1 cellular context compared by ENCODE assay signal in the genomic region with DNA sequence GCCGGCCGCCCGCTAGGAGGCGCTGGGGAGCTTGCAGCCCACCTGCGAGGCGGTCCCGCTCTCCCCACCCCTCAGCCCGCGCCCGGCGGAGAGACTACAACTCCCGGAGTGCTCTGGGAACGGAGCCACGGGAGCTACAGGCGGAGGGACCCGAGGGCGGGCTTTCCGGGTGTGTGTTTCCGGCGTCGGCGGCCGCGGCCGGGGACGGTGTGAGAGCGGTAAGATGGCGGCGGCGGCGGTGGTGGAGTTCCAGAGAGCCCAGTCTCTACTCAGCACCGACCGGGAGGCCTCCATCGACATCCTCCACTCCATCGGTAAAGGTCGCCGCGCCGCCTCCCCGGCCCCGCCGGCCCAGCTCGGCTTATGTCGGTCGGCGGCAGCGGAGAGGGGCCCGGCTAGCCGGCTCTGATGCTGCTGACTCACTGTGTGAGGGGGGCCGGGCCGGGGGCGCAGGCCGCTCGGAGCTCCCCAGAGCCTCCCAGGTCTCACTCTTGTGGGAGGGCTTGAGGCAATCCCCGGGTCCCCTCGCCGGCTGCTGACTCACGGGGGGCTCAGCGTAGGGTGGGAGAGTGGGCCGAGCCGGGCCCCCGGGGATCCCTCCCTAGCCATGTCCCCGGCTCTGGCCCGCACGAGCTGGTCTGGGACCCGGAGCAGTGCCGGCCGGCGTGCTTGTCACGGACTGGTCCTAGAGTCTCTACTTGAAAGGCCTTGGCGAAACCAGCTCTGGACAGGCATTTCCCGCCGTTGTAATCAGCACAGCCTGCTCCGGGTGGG.
A peak's percentile ranks its signal among the peaks of the same experiment; 100 is the strongest.
TF ChIP-seq lines count a peak whose summit lies in the region.

A gene (plus strand): TSS at position 210 of the 774 bp plus-strand sequence. CDS start 14 bp downstream, at position 224.

TF ChIP-seq in K562, 482 proteins besides CTCF, POLR2A, EP300 and RAD21 (continued from another document and continues in another):
- TF ChIP-seq, protein P1, sequence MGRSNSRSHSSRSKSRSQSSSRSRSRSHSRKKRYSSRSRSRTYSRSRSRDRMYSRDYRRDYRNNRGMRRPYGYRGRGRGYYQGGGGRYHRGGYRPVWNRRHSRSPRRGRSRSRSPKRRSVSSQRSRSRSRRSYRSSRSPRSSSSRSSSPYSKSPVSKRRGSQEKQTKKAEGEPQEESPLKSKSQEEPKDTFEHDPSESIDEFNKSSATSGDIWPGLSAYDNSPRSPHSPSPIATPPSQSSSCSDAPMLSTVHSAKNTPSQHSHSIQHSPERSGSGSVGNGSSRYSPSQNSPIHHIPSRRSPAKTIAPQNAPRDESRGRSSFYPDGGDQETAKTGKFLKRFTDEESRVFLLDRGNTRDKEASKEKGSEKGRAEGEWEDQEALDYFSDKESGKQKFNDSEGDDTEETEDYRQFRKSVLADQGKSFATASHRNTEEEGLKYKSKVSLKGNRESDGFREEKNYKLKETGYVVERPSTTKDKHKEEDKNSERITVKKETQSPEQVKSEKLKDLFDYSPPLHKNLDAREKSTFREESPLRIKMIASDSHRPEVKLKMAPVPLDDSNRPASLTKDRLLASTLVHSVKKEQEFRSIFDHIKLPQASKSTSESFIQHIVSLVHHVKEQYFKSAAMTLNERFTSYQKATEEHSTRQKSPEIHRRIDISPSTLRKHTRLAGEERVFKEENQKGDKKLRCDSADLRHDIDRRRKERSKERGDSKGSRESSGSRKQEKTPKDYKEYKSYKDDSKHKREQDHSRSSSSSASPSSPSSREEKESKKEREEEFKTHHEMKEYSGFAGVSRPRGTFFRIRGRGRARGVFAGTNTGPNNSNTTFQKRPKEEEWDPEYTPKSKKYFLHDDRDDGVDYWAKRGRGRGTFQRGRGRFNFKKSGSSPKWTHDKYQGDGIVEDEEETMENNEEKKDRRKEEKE (IDR thresholded peaks at IDR 0.05; ENCODE audit: borderline replicate concordance in 1 of 2, control insufficient read depth in 1 of 2, low read depth in 2 of 2, low read length in 1 of 2), result peak in 1 of 2 experiments; percentile 98; a peak in 2 of 4 replicates
- TF ChIP-seq, protein P2, sequence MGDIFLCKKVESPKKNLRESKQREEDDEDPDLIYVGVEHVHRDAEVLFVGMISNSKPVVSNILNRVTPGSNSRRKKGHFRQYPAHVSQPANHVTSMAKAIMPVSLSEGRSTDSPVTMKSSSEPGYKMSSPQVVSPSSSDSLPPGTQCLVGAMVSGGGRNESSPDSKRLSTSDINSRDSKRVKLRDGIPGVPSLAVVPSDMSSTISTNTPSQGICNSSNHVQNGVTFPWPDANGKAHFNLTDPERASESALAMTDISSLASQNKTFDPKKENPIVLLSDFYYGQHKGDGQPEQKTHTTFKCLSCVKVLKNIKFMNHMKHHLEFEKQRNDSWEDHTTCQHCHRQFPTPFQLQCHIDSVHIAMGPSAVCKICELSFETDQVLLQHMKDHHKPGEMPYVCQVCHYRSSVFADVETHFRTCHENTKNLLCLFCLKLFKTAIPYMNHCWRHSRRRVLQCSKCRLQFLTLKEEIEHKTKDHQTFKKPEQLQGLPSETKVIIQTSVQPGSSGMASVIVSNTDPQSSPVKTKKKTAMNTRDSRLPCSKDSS (IDR thresholded peaks at IDR 0.05; ENCODE audit: low read depth, partially characterized antibody), result no peak
- TF ChIP-seq ATF7 (IDR thresholded peaks at IDR 0.05), result peak; percentile 86
- peak; percentile 26 for TF ChIP-seq SMARCB1 (IDR thresholded peaks at IDR 0.05; ENCODE audit: insufficient read length, low read depth)
- TF ChIP-seq CSDE1 (IDR thresholded peaks at IDR 0.05), result no peak
- no peak for TF ChIP-seq SREBF2 (CRISPR knock-in tag; IDR thresholded peaks at IDR 0.05)
- no peak for TF ChIP-seq ATF1 (CRISPR knock-in tag; IDR thresholded peaks at IDR 0.05)
- peak; percentile 90 for TF ChIP-seq ATF1 (tag; IDR thresholded peaks at IDR 0.05)
- TF ChIP-seq NBN (IDR thresholded peaks at IDR 0.05; ENCODE audit: low read depth), result peak; percentile 41; the same call in 1 of the 2 replicates
- TF ChIP-seq ARNT (IDR thresholded peaks at IDR 0.05), result no peak
- TF ChIP-seq ZNF785 (CRISPR knock-in tag; IDR thresholded peaks at IDR 0.05), result no peak
- TF ChIP-seq ELF2 (CRISPR knock-in tag; IDR thresholded peaks at IDR 0.05), result no peak
- TF ChIP-seq, protein P3, sequence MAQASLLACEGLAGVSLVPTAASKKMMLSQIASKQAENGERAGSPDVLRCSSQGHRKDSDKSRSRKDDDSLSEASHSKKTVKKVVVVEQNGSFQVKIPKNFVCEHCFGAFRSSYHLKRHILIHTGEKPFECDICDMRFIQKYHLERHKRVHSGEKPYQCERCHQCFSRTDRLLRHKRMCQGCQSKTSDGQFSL (CRISPR knock-in tag; IDR thresholded peaks at IDR 0.05), result no peak
- TF ChIP-seq, protein P3 (tag; IDR thresholded peaks at IDR 0.05), result no peak
- TF ChIP-seq, protein P4, sequence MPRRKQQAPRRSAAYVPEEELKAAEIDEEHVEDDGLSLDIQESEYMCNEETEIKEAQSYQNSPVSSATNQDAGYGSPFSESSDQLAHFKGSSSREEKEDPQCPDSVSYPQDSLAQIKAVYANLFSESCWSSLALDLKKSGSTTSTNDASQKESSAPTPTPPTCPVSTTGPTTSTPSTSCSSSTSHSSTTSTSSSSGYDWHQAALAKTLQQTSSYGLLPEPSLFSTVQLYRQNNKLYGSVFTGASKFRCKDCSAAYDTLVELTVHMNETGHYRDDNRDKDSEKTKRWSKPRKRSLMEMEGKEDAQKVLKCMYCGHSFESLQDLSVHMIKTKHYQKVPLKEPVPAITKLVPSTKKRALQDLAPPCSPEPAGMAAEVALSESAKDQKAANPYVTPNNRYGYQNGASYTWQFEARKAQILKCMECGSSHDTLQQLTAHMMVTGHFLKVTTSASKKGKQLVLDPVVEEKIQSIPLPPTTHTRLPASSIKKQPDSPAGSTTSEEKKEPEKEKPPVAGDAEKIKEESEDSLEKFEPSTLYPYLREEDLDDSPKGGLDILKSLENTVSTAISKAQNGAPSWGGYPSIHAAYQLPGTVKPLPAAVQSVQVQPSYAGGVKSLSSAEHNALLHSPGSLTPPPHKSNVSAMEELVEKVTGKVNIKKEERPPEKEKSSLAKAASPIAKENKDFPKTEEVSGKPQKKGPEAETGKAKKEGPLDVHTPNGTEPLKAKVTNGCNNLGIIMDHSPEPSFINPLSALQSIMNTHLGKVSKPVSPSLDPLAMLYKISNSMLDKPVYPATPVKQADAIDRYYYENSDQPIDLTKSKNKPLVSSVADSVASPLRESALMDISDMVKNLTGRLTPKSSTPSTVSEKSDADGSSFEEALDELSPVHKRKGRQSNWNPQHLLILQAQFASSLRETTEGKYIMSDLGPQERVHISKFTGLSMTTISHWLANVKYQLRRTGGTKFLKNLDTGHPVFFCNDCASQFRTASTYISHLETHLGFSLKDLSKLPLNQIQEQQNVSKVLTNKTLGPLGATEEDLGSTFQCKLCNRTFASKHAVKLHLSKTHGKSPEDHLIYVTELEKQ (CRISPR knock-in tag; IDR thresholded peaks at IDR 0.05), result no peak
- no peak for TF ChIP-seq SMARCC2 (IDR thresholded peaks at IDR 0.05; ENCODE audit: low read depth)
- TF ChIP-seq, protein P5, sequence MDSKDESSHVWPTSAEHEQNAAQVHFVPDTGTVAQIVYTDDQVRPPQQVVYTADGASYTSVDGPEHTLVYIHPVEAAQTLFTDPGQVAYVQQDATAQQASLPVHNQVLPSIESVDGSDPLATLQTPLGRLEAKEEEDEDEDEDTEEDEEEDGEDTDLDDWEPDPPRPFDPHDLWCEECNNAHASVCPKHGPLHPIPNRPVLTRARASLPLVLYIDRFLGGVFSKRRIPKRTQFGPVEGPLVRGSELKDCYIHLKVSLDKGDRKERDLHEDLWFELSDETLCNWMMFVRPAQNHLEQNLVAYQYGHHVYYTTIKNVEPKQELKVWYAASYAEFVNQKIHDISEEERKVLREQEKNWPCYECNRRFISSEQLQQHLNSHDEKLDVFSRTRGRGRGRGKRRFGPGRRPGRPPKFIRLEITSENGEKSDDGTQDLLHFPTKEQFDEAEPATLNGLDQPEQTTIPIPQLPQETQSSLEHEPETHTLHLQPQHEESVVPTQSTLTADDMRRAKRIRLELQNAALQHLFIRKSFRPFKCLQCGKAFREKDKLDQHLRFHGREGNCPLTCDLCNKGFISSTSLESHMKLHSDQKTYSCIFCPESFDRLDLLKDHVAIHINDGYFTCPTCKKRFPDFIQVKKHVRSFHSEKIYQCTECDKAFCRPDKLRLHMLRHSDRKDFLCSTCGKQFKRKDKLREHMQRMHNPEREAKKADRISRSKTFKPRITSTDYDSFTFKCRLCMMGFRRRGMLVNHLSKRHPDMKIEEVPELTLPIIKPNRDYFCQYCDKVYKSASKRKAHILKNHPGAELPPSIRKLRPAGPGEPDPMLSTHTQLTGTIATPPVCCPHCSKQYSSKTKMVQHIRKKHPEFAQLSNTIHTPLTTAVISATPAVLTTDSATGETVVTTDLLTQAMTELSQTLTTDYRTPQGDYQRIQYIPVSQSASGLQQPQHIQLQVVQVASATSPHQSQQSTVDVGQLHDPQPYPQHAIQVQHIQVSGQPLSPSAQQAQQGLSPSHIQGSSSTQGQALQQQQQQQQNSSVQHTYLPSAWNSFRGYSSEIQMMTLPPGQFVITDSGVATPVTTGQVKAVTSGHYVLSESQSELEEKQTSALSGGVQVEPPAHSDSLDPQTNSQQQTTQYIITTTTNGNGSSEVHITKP (IDR thresholded peaks at IDR 0.05; ENCODE audit: partially characterized antibody), result peak; percentile 15
- TF ChIP-seq, protein P6, sequence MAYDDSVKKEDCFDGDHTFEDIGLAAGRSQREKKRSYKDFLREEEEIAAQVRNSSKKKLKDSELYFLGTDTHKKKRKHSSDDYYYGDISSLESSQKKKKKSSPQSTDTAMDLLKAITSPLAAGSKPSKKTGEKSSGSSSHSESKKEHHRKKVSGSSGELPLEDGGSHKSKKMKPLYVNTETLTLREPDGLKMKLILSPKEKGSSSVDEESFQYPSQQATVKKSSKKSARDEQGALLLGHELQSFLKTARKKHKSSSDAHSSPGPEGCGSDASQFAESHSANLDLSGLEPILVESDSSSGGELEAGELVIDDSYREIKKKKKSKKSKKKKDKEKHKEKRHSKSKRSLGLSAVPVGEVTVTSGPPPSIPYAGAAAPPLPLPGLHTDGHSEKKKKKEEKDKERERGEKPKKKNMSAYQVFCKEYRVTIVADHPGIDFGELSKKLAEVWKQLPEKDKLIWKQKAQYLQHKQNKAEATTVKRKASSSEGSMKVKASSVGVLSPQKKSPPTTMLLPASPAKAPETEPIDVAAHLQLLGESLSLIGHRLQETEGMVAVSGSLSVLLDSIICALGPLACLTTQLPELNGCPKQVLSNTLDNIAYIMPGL (CRISPR knock-in tag; IDR thresholded peaks at IDR 0.05), result no peak; the same call in 1 of the 2 replicates
- no peak for TF ChIP-seq STAT5A (IDR thresholded peaks at IDR 0.05; ENCODE audit: borderline replicate concordance, low read length)
- TF ChIP-seq ZNF143 (CRISPR knock-in tag; IDR thresholded peaks at IDR 0.05), result peak; percentile 94
- TF ChIP-seq ILK (tag; IDR thresholded peaks at IDR 0.05; ENCODE audit: borderline replicate concordance, low read depth), result no peak
- TF ChIP-seq MTF1 (CRISPR knock-in tag; IDR thresholded peaks at IDR 0.05; ENCODE audit: borderline replicate concordance), result no peak
- 0 out of 2 replicates have a peak, but pooled peaks have one; percentile 35 for TF ChIP-seq ZBTB17 (CRISPR knock-in tag; IDR thresholded peaks at IDR 0.05)
- TF ChIP-seq, protein P7, sequence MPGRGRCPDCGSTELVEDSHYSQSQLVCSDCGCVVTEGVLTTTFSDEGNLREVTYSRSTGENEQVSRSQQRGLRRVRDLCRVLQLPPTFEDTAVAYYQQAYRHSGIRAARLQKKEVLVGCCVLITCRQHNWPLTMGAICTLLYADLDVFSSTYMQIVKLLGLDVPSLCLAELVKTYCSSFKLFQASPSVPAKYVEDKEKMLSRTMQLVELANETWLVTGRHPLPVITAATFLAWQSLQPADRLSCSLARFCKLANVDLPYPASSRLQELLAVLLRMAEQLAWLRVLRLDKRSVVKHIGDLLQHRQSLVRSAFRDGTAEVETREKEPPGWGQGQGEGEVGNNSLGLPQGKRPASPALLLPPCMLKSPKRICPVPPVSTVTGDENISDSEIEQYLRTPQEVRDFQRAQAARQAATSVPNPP (IDR thresholded peaks at IDR 0.05; ENCODE audit: borderline replicate concordance, insufficient read depth, insufficient read length), result no peak
- TF ChIP-seq NFIX (CRISPR knock-in tag; IDR thresholded peaks at IDR 0.05; ENCODE audit: low read depth), result no peak
- TF ChIP-seq ELF1 (tag; IDR thresholded peaks at IDR 0.05), result peak; percentile 53; the same call in 1 of the 2 replicates
- no peak for TF ChIP-seq ZKSCAN8 (CRISPR knock-in tag; IDR thresholded peaks at IDR 0.05)
- no peak for TF ChIP-seq ETV5 (CRISPR knock-in tag; IDR thresholded peaks at IDR 0.05; ENCODE audit: low read depth)
- no peak for TF ChIP-seq NELFE (IDR thresholded peaks at IDR 0.05; ENCODE audit: insufficient read depth, insufficient read length)
- no peak for TF ChIP-seq ZNF780A (CRISPR knock-in tag; IDR thresholded peaks at IDR 0.05)
- 0 out of 2 replicates have a peak, but pooled peaks have one; percentile 52 for TF ChIP-seq MTA3 (IDR thresholded peaks at IDR 0.05; ENCODE audit: borderline replicate concordance)
- TF ChIP-seq ZNF384 (IDR thresholded peaks at IDR 0.05; ENCODE audit: low read depth, low read length), result peak; percentile 32; the same call in 1 of the 2 replicates
- no peak for TF ChIP-seq HSF4 (CRISPR knock-in tag; IDR thresholded peaks at IDR 0.05; ENCODE audit: borderline replicate concordance)
- TF ChIP-seq CEBPB (tag; IDR thresholded peaks at IDR 0.05), result no peak
- TF ChIP-seq, protein P8, sequence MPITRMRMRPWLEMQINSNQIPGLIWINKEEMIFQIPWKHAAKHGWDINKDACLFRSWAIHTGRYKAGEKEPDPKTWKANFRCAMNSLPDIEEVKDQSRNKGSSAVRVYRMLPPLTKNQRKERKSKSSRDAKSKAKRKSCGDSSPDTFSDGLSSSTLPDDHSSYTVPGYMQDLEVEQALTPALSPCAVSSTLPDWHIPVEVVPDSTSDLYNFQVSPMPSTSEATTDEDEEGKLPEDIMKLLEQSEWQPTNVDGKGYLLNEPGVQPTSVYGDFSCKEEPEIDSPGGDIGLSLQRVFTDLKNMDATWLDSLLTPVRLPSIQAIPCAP (CRISPR knock-in tag; IDR thresholded peaks at IDR 0.05; ENCODE audit: borderline replicate concordance), result no peak
- TF ChIP-seq KDM4B (IDR thresholded peaks at IDR 0.05; ENCODE audit: borderline replicate concordance in 2 of 2, low read depth in 1 of 2), result peak in 1 of 2 experiments; percentile 98; a peak in 1 of 4 replicates
- TF ChIP-seq CC2D1A (IDR thresholded peaks at IDR 0.05), result no peak
- TF ChIP-seq HDAC1 (IDR thresholded peaks at IDR 0.05), result no peak
- no peak for TF ChIP-seq HNRNPL (IDR thresholded peaks at IDR 0.05; ENCODE audit: low read depth, low read length)
- TF ChIP-seq, protein P9, sequence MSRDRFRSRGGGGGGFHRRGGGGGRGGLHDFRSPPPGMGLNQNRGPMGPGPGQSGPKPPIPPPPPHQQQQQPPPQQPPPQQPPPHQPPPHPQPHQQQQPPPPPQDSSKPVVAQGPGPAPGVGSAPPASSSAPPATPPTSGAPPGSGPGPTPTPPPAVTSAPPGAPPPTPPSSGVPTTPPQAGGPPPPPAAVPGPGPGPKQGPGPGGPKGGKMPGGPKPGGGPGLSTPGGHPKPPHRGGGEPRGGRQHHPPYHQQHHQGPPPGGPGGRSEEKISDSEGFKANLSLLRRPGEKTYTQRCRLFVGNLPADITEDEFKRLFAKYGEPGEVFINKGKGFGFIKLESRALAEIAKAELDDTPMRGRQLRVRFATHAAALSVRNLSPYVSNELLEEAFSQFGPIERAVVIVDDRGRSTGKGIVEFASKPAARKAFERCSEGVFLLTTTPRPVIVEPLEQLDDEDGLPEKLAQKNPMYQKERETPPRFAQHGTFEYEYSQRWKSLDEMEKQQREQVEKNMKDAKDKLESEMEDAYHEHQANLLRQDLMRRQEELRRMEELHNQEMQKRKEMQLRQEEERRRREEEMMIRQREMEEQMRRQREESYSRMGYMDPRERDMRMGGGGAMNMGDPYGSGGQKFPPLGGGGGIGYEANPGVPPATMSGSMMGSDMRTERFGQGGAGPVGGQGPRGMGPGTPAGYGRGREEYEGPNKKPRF (IDR thresholded peaks at IDR 0.05; ENCODE audit: low read depth, low read length), result no peak
